Comparison of ENCODE assay signal across 8 cellular contexts in the genomic region with DNA sequence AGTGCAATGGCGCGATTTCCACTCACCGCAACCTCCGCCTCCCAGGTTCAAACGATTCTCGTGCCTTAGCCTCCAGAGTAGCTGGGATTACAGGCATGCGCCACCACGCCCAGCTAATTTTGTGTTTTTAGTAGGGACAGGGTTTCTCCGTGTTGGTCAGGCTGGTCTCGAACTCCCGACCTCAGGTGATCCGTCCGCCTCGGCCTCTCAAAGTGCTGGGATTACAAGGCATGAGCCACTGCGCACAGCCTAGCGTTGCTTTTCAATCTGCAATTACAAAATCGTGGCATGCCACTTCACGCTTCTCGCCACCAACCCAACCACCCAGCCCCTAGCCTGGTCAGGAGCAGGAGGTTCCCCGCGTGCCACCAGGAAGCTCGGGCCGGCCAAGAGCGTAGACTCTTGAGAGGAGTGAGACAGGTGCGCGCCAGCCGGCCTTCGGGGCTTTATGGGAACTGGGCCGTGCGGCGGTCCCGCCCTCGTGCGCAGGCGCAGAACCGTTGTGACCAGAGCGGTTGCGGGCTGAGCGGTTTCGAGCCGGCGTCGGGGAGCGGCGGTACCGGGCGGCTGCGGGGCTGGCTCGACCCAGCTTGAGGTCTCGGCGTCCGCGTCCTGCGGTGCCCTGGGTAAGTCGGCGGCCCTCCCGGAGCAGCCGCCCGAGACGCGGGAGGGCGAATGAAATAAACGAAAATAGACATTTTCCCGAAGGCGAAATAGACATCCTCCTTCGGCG. TPM values are rescaled to one million over a fixed set of nuclear protein-coding genes. Genes with fewer than 3 reads are reported as not detected.
DNase-seq lines count a peak whose midpoint lies in the region; ATAC-seq, FAIRE-seq and TF ChIP-seq lines count a peak whose summit lies in the region.

A gene (plus strand): TSS at position 500 of the 733 bp plus-strand sequence. CDS start 530 bp downstream, outside the sequence.

- H3K4me3 ChIP-seq in H1 (ENCODE audit: extremely low read depth in 1 of 4, insufficient read depth in 2 of 4, low read depth in 3 of 4, low read length in 4 of 4): peak within 1 kb of the TSS; percentile 59 to 77 (median 72)
- H3K4me3 ChIP-seq in mesenchymal stem cell (ENCODE audit: insufficient read depth in 1 of 2, low read depth in 1 of 2, low read length in 2 of 2): peak within 1 kb of the TSS; percentile 77 to 78

- H3K14ac ChIP-seq in H1 (ENCODE audit: insufficient read length) (no peak within 1 kb of the TSS), mesenchymal stem cell (ENCODE audit: low read length in 2 of 2) (no peak within 1 kb of the TSS)

- H4K91ac ChIP-seq in H1 (replicated peaks; ENCODE audit: insufficient read length, low read length) (peak within 1 kb of the TSS; percentile 77), mesenchymal stem cell (ENCODE audit: low read length) (no peak within 1 kb of the TSS)

- 0 out of 2 replicates have a peak within 1 kb of the TSS, but pooled peaks have one; percentile 35 for H2BK5ac ChIP-seq in H1 (ENCODE audit: low read depth, low read length)
- H2BK5ac ChIP-seq in mesenchymal stem cell (ENCODE audit: low read depth, low read length, poor library complexity, severe bottlenecking): no peak within 1 kb of the TSS

- H2BK15ac ChIP-seq in H1 (ENCODE audit: low read length) (0 out of 2 replicates have a peak within 1 kb of the TSS, but pooled peaks have one; percentile 88), mesenchymal stem cell (ENCODE audit: low read depth, poor library complexity, severe bottlenecking) (no peak within 1 kb of the TSS)

- peaks cover 0 to 4% (median 0%) of the 10 kb centered on the region in 4 experiments; a peak in 4 of 7 replicates for H3K4me1 ChIP-seq in H1 (replicated peaks in 1 of 4; ENCODE audit: control insufficient read depth in 3 of 4, insufficient read depth in 4 of 4, low read length in 3 of 4)
- H3K4me1 ChIP-seq in mesenchymal stem cell (ENCODE audit: control insufficient read depth, insufficient read depth, low read depth, low read length): peaks cover 9% of the 10 kb centered on the region

- no peak for TF ChIP-seq EP300 in H1 (IDR thresholded peaks at IDR 0.05; ENCODE audit: borderline replicate concordance in 1 of 2, low read depth in 2 of 2, low read length in 2 of 2)

- H3K23ac ChIP-seq in H1 (ENCODE audit: insufficient read length): no peak within 1 kb of the TSS
- H3K23ac ChIP-seq in mesenchymal stem cell (ENCODE audit: low read length in 2 of 2): peak within 1 kb of the TSS in 1 of 2 experiments; percentile 72

- DNase-seq in DMS53 treated with DMSO at 0.1 percent for 48 hours (lab: John Stamatoyannopoulos, UW; ENCODE audit: unreplicated experiment) (peak; percentile 92), NCI-H748 treated with DMSO at 0.1 percent for 48 hours (lab: John Stamatoyannopoulos, UW) (peak; percentile 77), H1 (ENCODE audit: low read depth in 1 of 2, low spot score in 2 of 2) (peak; percentile 54 to 95), mesenchymal stem cell (peak; percentile 49)
- DNase-seq in activated CD8-positive, alpha-beta memory T cell treated with anti-CD3 and anti-CD28 coated beads for 48 hours (ENCODE audit: low read depth in 2 of 3, low spot score in 2 of 3): peak; percentile 40 to 46 (median 44)
- DNase-seq in stimulated activated CD8-positive, alpha-beta memory T cell treated with anti-CD3 and anti-CD28 coated beads, Interleukin-12 subunit alpha, Interleukin-12 subunit beta, amount 100 ng/mL, for 1 hour (ENCODE audit: low read depth): peak; percentile 68

- POLR2A ChIA-PET in H1 (lab: Charles Lee; ENCODE audit: partially characterized antibody): interaction anchor here (1.0 kb wide), 1 partner anchor 39 kb away, joined by 3 read pairs; no protein-coding TSS in a partner anchor

- H2BK120ac ChIP-seq in H1 (replicated peaks; ENCODE audit: low read depth, low read length): no peak within 1 kb of the TSS
- no peak within 1 kb of the TSS for H2BK120ac ChIP-seq in mesenchymal stem cell (ENCODE audit: low read depth, low read length)

- no peak for TF ChIP-seq RAD21 in H1 (IDR thresholded peaks at IDR 0.05 in 1 of 2, conservative IDR thresholded peaks at IDR 0.05 in 1 of 2; ENCODE audit: low read depth in 2 of 2, low read length in 2 of 2)

- peak in 1 of 2 experiments; percentile 42; a peak in 1 of 3 replicates for TF ChIP-seq POLR2A in H1 (IDR thresholded peaks at IDR 0.05; ENCODE audit: control extremely low read depth in 1 of 2, low read depth in 2 of 2, low read length in 2 of 2)

- H2BK12ac ChIP-seq in H1 (ENCODE audit: low read depth, low read length) (peak within 1 kb of the TSS; percentile 55; the same call in 1 of the 2 replicates), mesenchymal stem cell (ENCODE audit: low read length in 2 of 2) (no peak within 1 kb of the TSS)

- H3K9ac ChIP-seq in H1 (replicated peaks in 1 of 4; ENCODE audit: extremely low read depth in 1 of 4, low read depth in 3 of 4, low read length in 3 of 4) (peak within 1 kb of the TSS; percentile 59 to 73 (median 65)), mesenchymal stem cell (ENCODE audit: low read length) (peak within 1 kb of the TSS; percentile 54)

- no peak within 1 kb of the TSS for H3K27ac ChIP-seq in H1 (ENCODE audit: low read depth, low read length)
- H3K27ac ChIP-seq in mesenchymal stem cell (ENCODE audit: low read length, poor library complexity, severe bottlenecking): no peak within 1 kb of the TSS

- peak; percentile 69 for ATAC-seq in HG03108 (IDR thresholded peaks at IDR 0.05; ENCODE audit: unreplicated experiment)
- no peak for ATAC-seq in HG02981 (IDR thresholded peaks at IDR 0.05; ENCODE audit: unreplicated experiment)

- H3K27me3 ChIP-seq in H1 (replicated peaks in 1 of 4; ENCODE audit: control insufficient read depth in 3 of 4, extremely low read depth in 1 of 4, insufficient read depth in 3 of 4, low read length in 3 of 4) (peaks cover 0 to 10% (median 4%) of the 10 kb centered on the region in 4 experiments; a peak in 3 of 7 replicates), mesenchymal stem cell (ENCODE audit: control insufficient read depth in 1 of 2, insufficient read depth in 1 of 2, low read length in 2 of 2) (peaks cover 49 to 71% of the 10 kb centered on the region in 2 experiments)

- H2AFZ ChIP-seq in H1 (ENCODE audit: low read length) (peak within 1 kb of the TSS; percentile 59; the same call in 1 of the 2 replicates), mesenchymal stem cell (ENCODE audit: low read depth, low read length) (peak within 1 kb of the TSS; percentile 2)

- CTCF ChIA-PET in H1 (lab: Charles Lee; ENCODE audit: partially characterized antibody): interaction anchor here (0.7 to 5.5 kb wide), 8 partner anchors 11 to 409 kb away, joined by 3 to 82 read pairs (median 6); no protein-coding TSS in a partner anchor

- no peaks in the 10 kb centered on the region for H4K20me1 ChIP-seq in H1 (replicated peaks in 1 of 2; ENCODE audit: control insufficient read depth in 1 of 2, insufficient read depth in 2 of 2, low read length in 2 of 2)

- H4K8ac ChIP-seq in H1 (ENCODE audit: extremely low read depth, insufficient read depth, low read length): peak within 1 kb of the TSS; percentile 81
- peak within 1 kb of the TSS; percentile 55 for H4K8ac ChIP-seq in mesenchymal stem cell (ENCODE audit: low read length)

- H3K79me2 ChIP-seq in H1 (ENCODE audit: control insufficient read depth in 1 of 2, insufficient read depth in 2 of 2, low read length in 2 of 2): no peaks in the 10 kb centered on the region

- 0 out of 2 replicates have a peak within 1 kb of the TSS, but pooled peaks have one; percentile 42 for H3K18ac ChIP-seq in H1 (ENCODE audit: extremely low read depth, low read length)
- no peak within 1 kb of the TSS for H3K18ac ChIP-seq in mesenchymal stem cell (ENCODE audit: low read depth in 1 of 2, low read length in 2 of 2)

- H3K79me1 ChIP-seq in H1 (ENCODE audit: low read depth, low read length) (no peaks in the 10 kb centered on the region), mesenchymal stem cell (replicated peaks; ENCODE audit: low read length, poor library complexity, severe bottlenecking) (no peaks in the 10 kb centered on the region)

- no peak within 1 kb of the TSS for H3K56ac ChIP-seq in H1 (replicated peaks; ENCODE audit: insufficient read length, low read depth, low read length)

- H3K36me3 ChIP-seq in H1 (ENCODE audit: control insufficient read depth in 2 of 4, insufficient read depth in 4 of 4, low read length in 3 of 4) (no peaks in the 10 kb centered on the region; a peak in 2 of 8 replicates), mesenchymal stem cell (ENCODE audit: control insufficient read depth in 1 of 2, insufficient read depth in 2 of 2, low read depth in 1 of 2, low read length in 2 of 2) (no peaks in the 10 kb centered on the region)

- 0 out of 2 replicates have a peak within 1 kb of the TSS, but pooled peaks have one; percentile 13 for H2BK20ac ChIP-seq in H1 (ENCODE audit: low read length)

- H3K4ac ChIP-seq in H1 (replicated peaks; ENCODE audit: insufficient read length, low read depth, low read length) (peak within 1 kb of the TSS; percentile 94), mesenchymal stem cell (ENCODE audit: low read depth in 1 of 2, low read length in 2 of 2) (no peak within 1 kb of the TSS)

- 25% methylated on average over 56 of the region's 67 CpGs; no CpG with 5 or more reads in 1 of the 2 experiments for WGBS in H1 (ENCODE audit: extremely low coverage in 1 of 2, insufficient coverage in 1 of 2, insufficient read length in 1 of 2, insufficient replicate concordance in 2 of 2, low coverage in 1 of 2, low lambda C conversion rate in 2 of 2, missing lambda C conversion rate in 1 of 2), 2 experiments
- WGBS in mesenchymal stem cell: 21% methylated on average over 65 of the region's 67 CpGs

- H3K4me2 ChIP-seq in H1 (ENCODE audit: insufficient read depth in 1 of 2, low read depth in 2 of 2, low read length in 2 of 2) (peak within 1 kb of the TSS; percentile 80 to 93), mesenchymal stem cell (ENCODE audit: low read length, poor library complexity, severe bottlenecking) (peak within 1 kb of the TSS; percentile 100)

- no peak within 1 kb of the TSS for H4K5ac ChIP-seq in H1 (ENCODE audit: insufficient read length, low read depth, low read length)

- TF ChIP-seq CTCF in H1 (IDR thresholded peaks at IDR 0.05; ENCODE audit: control extremely low read depth in 1 of 3, insufficient read depth in 1 of 3, low read depth in 1 of 3, low read length in 3 of 3): peak in 1 of 3 experiments; percentile 4; a peak in 1 of 4 replicates

- FAIRE-seq in H1 (lab: Jason Lieb, UNC): no peak

- peaks cover 4% of the 10 kb centered on the region; the same call in 1 of the 2 replicates for H3K23me2 ChIP-seq in H1 (ENCODE audit: low read depth, low read length)

- no peaks in the 10 kb centered on the region for H3K9me3 ChIP-seq in H1 (ENCODE audit: insufficient read depth in 2 of 2, low read depth in 1 of 2, low read length in 1 of 2)
- no peaks in the 10 kb centered on the region for H3K9me3 ChIP-seq in mesenchymal stem cell (ENCODE audit: control insufficient read depth, low read length)

- H2AK5ac ChIP-seq in H1 (ENCODE audit: low read depth, low read length) (no peak within 1 kb of the TSS), mesenchymal stem cell (ENCODE audit: low read length, severe bottlenecking) (no peak within 1 kb of the TSS)

RNA-seq across cellular contexts. Expression of the gene that starts here (rescaled TPM):
- total RNA-seq in H1 (2021; fragmentation: NEBNext Ultra II Directional; extraction: Animal tissue kit (Norgen Biotek cat#: 25700)): 23.5 and 27.2 TPM in 2 replicates
- polyA plus RNA-seq in H1 (2011; rRNA removed): 19.9 and 24.0 TPM in 2 replicates
- polyA plus RNA-seq in H1 (2011; cell fraction: cytosol; rRNA removed): 35.0 TPM
- polyA plus RNA-seq in H1 (2011; cell fraction: nucleus; rRNA removed): 31.5 TPM
- polyA plus RNA-seq in H1 (2012, experiment 1 of 2): 23.4 to 31.1 TPM (median 26.9 TPM) in 4 replicates
- polyA plus RNA-seq in H1 (2012, experiment 2 of 2): 9.3 TPM
- polyA plus RNA-seq in H1 (2013, experiment 1 of 2): 23.8 TPM
- 25.9 TPM for polyA plus RNA-seq in H1 (2013, experiment 2 of 2)
- polyA minus RNA-seq in H1 (2011; rRNA and poly(A)+ RNA removed): 17.4 and 22.0 TPM in 2 replicates
- polyA minus RNA-seq in H1 (2011; cell fraction: cytosol; rRNA and poly(A)+ RNA removed): 11.4 TPM
- polyA minus RNA-seq in H1 (2011; cell fraction: nucleus; rRNA and poly(A)+ RNA removed): 19.1 TPM
- polyA plus RNA-seq in mesenchymal stem cell (2013, experiment 1 of 2): 0.93 TPM
- polyA plus RNA-seq in mesenchymal stem cell (2013, experiment 2 of 2): 1.0 TPM
